In the genomic region with DNA sequence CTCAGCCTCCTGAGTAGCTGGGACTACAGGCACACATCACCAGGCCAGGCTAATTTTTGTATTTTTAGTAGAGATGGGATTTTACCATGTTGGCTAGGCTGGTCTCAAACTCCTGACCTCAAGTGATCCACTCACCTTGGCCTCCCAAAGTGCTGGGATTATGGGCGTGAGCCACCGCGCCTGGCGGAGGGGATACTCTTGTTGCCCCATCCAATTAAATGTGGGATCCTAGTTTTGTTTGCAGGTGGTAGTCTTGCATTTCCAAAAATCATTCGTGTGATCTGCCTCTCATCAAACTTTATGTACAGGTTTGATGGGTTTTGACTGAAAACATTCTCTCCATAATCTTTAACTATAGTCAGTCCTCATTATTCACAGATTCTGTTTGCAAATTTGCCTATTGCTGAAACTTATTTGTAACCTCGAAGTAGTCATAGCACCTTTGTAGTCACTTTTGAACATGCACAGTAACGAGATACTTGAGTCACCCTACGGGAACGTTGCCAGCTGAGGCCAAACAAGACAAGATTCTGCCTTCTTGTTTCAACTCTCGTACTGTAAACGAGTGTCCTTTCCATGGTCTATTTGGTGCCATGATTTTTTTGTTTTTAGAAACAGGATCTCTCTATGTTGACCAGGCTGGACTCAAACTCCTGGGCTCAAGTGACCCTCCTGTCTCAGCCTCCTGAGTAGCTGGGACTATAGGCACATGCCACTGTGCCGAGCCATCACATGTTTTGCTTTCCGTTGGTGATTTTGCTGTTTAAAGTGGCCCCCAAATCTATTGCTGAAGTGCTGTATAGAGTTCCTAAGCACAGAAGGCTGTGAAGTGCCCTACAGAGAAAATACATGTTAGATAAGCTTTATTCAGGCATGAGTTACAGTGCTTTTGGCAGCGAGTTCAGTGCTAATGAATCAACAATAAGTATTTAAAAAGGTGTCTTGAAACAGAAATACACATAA, we compare ENCODE assay signal across 8 cellular contexts. TPM values are rescaled to one million over a fixed set of nuclear protein-coding genes. Genes with fewer than 3 reads are reported as not detected.
DNase-seq lines count a peak whose midpoint lies in the region; ATAC-seq and TF ChIP-seq lines count a peak whose summit lies in the region.

No MANE protein-coding gene starts in this region.

- H3K27ac ChIP-seq in body of pancreas = no peak overlapping the region
- H3K27ac ChIP-seq in neuronal stem cell (replicated peaks; ENCODE audit: low read length) = no peak overlapping the region

- no peak overlapping the region for H3K4me3 ChIP-seq in body of pancreas
- H3K4me3 ChIP-seq in neuronal stem cell (ENCODE audit: low read length in 2 of 2) = no peak overlapping the region

- DNase-seq in GM04504 (ENCODE audit: low read depth) (peak; percentile 66), NCI-H2029 (lab: John Stamatoyannopoulos, UW) (peak; percentile 46), body of pancreas (peak in 3 of 4 donors; percentile 27 to 67 (median 45)), NCI-H524 (lab: John Stamatoyannopoulos, UW) (no peak), neuronal stem cell (ENCODE audit: low spot score) (no peak)
- peak; percentile 87 for DNase-seq in stimulated activated CD4-positive, alpha-beta T cell treated with anti-CD3 and anti-CD28 coated beads, Interleukin-15, amount 100 ng/mL, for 24 hours
- DNase-seq in central memory CD4-positive, alpha-beta T cell = no peak

- no peak overlapping the region for H2BK5ac ChIP-seq in neuronal stem cell (ENCODE audit: low read length)

- WGBS in body of pancreas, 2 donors = 70 to 73% methylated on average over 14 of the region's 14 CpGs
- WGBS in neuronal stem cell (ENCODE audit: extremely low coverage in 2 of 2, insufficient read length in 2 of 2, insufficient replicate concordance in 1 of 2), 2 donors = no CpG with 5 or more reads among the region's 14 CpGs

- H3K79me1 ChIP-seq in neuronal stem cell (ENCODE audit: low read depth, low read length) = no peaks in the 10 kb centered on the region

- no peak overlapping the region for H2AK5ac ChIP-seq in neuronal stem cell (ENCODE audit: low read depth, low read length)

- TF ChIP-seq CTCF in body of pancreas (IDR thresholded peaks at IDR 0.05) = no peak

- no peaks in the 10 kb centered on the region for H3K36me3 ChIP-seq in body of pancreas (replicated peaks in 1 of 2; ENCODE audit: insufficient read depth in 1 of 2, low read depth in 2 of 2)
- no peaks in the 10 kb centered on the region for H3K36me3 ChIP-seq in neuronal stem cell (replicated peaks in 1 of 2; ENCODE audit: control insufficient read depth in 2 of 2, insufficient read depth in 2 of 2, low read length in 2 of 2)

- H3K27me3 ChIP-seq in body of pancreas (no peaks in the 10 kb centered on the region), neuronal stem cell (ENCODE audit: control insufficient read depth in 3 of 3, insufficient read depth in 3 of 3, low read depth in 1 of 3, low read length in 3 of 3) (no peaks in the 10 kb centered on the region)

- no peak overlapping the region for H3K4me2 ChIP-seq in neuronal stem cell (ENCODE audit: insufficient read depth, low read length, poor library complexity, severe bottlenecking)

- H3K14ac ChIP-seq in neuronal stem cell (ENCODE audit: low read length) = no peak overlapping the region

- H3K23ac ChIP-seq in neuronal stem cell (ENCODE audit: low read depth, low read length, poor library complexity) = no peak overlapping the region

- no peak overlapping the region for H4K91ac ChIP-seq in neuronal stem cell (ENCODE audit: low read depth, low read length, poor library complexity)

- intact Hi-C loops in body of pancreas (cut with DNase I) = no loop called here

- no peak overlapping the region for H2BK120ac ChIP-seq in neuronal stem cell (ENCODE audit: low read depth, low read length)

- H4K8ac ChIP-seq in neuronal stem cell (ENCODE audit: low read depth, low read length) = no peak overlapping the region

- no peak overlapping the region for H3K18ac ChIP-seq in neuronal stem cell (ENCODE audit: low read length)

- H3K4ac ChIP-seq in neuronal stem cell (ENCODE audit: low read length) = no peak overlapping the region

- H2AFZ ChIP-seq in neuronal stem cell (ENCODE audit: low read length) = no peak overlapping the region

- no peak for ATAC-seq in body of pancreas
- ATAC-seq in GM18909 (IDR thresholded peaks at IDR 0.05; ENCODE audit: poor library complexity, unreplicated experiment) = no peak

- peaks cover 6% of the 10 kb centered on the region for H3K4me1 ChIP-seq in body of pancreas
- H3K4me1 ChIP-seq in neuronal stem cell (ENCODE audit: control insufficient read depth in 2 of 2, insufficient read depth in 1 of 2, low read depth in 1 of 2, low read length in 2 of 2) = peaks cover 5 to 13% of the 10 kb centered on the region in 2 donors

- TF ChIP-seq POLR2A in body of pancreas (IDR thresholded peaks at IDR 0.05) = no peak

- no peak overlapping the region for H3K9ac ChIP-seq in neuronal stem cell (ENCODE audit: low read depth, low read length, poor library complexity)

- no peaks in the 10 kb centered on the region for H3K9me3 ChIP-seq in body of pancreas
- no peaks in the 10 kb centered on the region for H3K9me3 ChIP-seq in neuronal stem cell (replicated peaks in 1 of 2; ENCODE audit: control insufficient read depth in 2 of 2, insufficient read depth in 1 of 2, low read depth in 1 of 2, low read length in 2 of 2)

- no peak overlapping the region for H2BK12ac ChIP-seq in neuronal stem cell (ENCODE audit: low read length)

- no peak overlapping the region for H2BK15ac ChIP-seq in neuronal stem cell (ENCODE audit: low read length)

RNA-seq across cellular contexts. Expression of a gene that starts 8.1 kb away (rescaled TPM):
- 10 to 100 TPM in 1 of 2 donors, 1 to 10 TPM in 1; 7.3 to 25.4 TPM for total RNA-seq in body of pancreas
- 55.3 TPM for polyA plus RNA-seq in neuronal stem cell (2013, experiment 1 of 2)
- 55.3 TPM for polyA plus RNA-seq in neuronal stem cell (2013, experiment 2 of 2)

RNA-seq across cellular contexts. Expression of a gene that starts 39.3 kb away (rescaled TPM):
- 1 to 10 TPM; 5.7 to 9.9 TPM for total RNA-seq in body of pancreas
- 23.2 TPM for polyA plus RNA-seq in neuronal stem cell (2013, experiment 1 of 2)
- 22.6 TPM for polyA plus RNA-seq in neuronal stem cell (2013, experiment 2 of 2)

Comparison
In these comparisons a context has a peak if more than half of its experiments do, and no peak if none do; other contexts are left out.
1. DNase-seq: peak in GM04504 (single experiment), NCI-H2029 (single experiment), body of pancreas (3 of 4) and stimulated activated CD4-positive, alpha-beta T cell treated with anti-CD3 and anti-CD28 coated beads, Interleukin-15, amount 100 ng/mL, for 24 hours (single experiment); none in NCI-H524 (0 of 2), central memory CD4-positive, alpha-beta T cell (single experiment) and neuronal stem cell (single experiment).